ENCODE assay signal across 15 cellular contexts in the genomic region with DNA sequence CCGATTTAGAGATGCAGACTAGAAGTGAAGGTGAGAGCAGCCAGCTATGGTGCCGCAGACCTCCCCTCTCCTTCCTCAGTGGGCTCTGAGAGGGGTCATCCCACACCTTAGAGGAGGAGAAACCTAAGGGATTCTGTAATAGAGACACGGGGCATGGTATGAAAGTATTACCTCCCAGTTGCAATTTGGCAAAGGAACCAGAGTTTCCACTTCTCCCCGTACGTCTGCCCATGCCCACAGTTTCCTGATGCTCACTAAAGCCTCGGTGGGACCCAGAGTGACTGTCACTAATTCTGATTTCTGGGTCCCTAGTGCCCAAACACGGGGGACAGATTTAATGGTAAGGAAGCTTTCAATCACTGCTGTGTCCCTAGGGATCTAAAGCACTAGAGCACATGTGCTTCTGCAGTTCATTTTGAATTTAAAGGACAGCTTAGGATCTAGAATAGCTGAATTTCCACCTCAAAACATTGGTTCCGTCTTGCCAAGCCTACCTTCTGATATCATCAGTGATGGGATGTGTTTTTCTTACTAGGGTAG. TPM values are rescaled to one million over a fixed set of nuclear protein-coding genes. Genes with fewer than 3 reads are reported as not detected.
A peak's percentile ranks its signal among the peaks of the same experiment; 100 is the strongest.
DNase-seq lines count a peak whose midpoint lies in the region; ATAC-seq and TF ChIP-seq lines count a peak whose summit lies in the region.
"Had no signal": no experiment of that assay in that cellular context is flagged by ENCODE, and none has a peak within 500 bp of the region (broad histone marks: within the 10 kb centered on the region; RNA-seq: fewer than 3 reads in every experiment).

No MANE protein-coding gene starts in this region.

- POLR2A ChIA-PET in activated CD4-positive, alpha-beta memory T cell treated with anti-CD3 and anti-CD28 coated beads, Interleukin-2, amount 10 ng/mL, durations not matched to agents 7 days and 5 days (lab: Charles Lee), result interaction anchor here (0.9 to 26.6 kb wide), 10 partner anchors 5 to 698 kb away, joined by 3 to 1110 read pairs (median 60); no protein-coding TSS in a partner anchor
- POLR2A ChIA-PET in RWPE1 (lab: Yijun Ruan, JAX; ENCODE audit: low non-redundant PET), result no interaction called here

- peaks cover 97% of the 10 kb centered on the region for H3K4me1 Mint-ChIP-seq in activated CD4-positive, alpha-beta memory T cell treated with anti-CD3 and anti-CD28 coated beads, Interleukin-2, amount 10 ng/mL, durations not matched to agents 7 days and 5 days
- H3K4me1 Mint-ChIP-seq in immature natural killer cell, result peaks cover 19 to 46% of the 10 kb centered on the region in 2 donors
- H3K4me1 Mint-ChIP-seq in nephron progenitor cell, result peaks cover 47% of the 10 kb centered on the region

- no peaks in the 10 kb centered on the region for H3K9me3 Mint-ChIP-seq in activated CD4-positive, alpha-beta memory T cell treated with anti-CD3 and anti-CD28 coated beads, Interleukin-2, amount 10 ng/mL, durations not matched to agents 7 days and 5 days
- no peaks in the 10 kb centered on the region for H3K9me3 Mint-ChIP-seq in immature natural killer cell
- no peaks in the 10 kb centered on the region for H3K9me3 Mint-ChIP-seq in nephron progenitor cell

- no peak for TF ChIP-seq CTCF in RWPE1 (conservative IDR thresholded peaks at IDR 0.05; ENCODE audit: low read depth)
- TF ChIP-seq CTCF in nephron progenitor cell (IDR thresholded peaks at IDR 0.05), result no peak
- TF ChIP-seq CTCF in gastroesophageal sphincter (IDR thresholded peaks at IDR 0.05), result no peak

- TF ChIP-seq POLR2A in gastroesophageal sphincter (IDR thresholded peaks at IDR 0.05), result no peak

- peaks cover 100% of the 10 kb centered on the region for H3K36me3 Mint-ChIP-seq in activated CD4-positive, alpha-beta memory T cell treated with anti-CD3 and anti-CD28 coated beads, Interleukin-2, amount 10 ng/mL, durations not matched to agents 7 days and 5 days (ENCODE audit: low read depth)
- H3K36me3 Mint-ChIP-seq in immature natural killer cell (peaks cover 22 to 32% (median 31%) of the 10 kb centered on the region in 3 donors), nephron progenitor cell (ENCODE audit: low read depth) (no peaks in the 10 kb centered on the region)

- DNase-seq in stimulated activated CD4-positive, alpha-beta T cell treated with anti-CD3 and anti-CD28 coated beads, Interleukin-4, amount 100 ng/mL, for 24 hours, result peak; percentile 27
- no peak for DNase-seq in stimulated activated CD4-positive, alpha-beta T cell treated with anti-CD3 and anti-CD28 coated beads, Interleukin-4, amount 100 ng/mL, for 1 hour
- DNase-seq in activated CD4-positive, alpha-beta memory T cell treated with anti-CD3 and anti-CD28 coated beads, Interleukin-2, amount 10 ng/mL, durations not matched to agents 7 days and 5 days, result no peak
- DNase-seq in immature natural killer cell (no peak), RWPE1 (ENCODE audit: low spot score) (no peak), nephron progenitor cell (no peak)
- DNase-seq in stimulated activated naive CD4-positive, alpha-beta T cell treated with Interleukin-2 at 50 U/mL for 16 hours (lab: John Stamatoyannopoulos, UW), result no peak
- DNase-seq: brain microvascular endothelial cell, heart right ventricle, mucosa of descending colon, NCI-H1092 treated with DMSO at 0.1 percent for 48 hours, pancreas, PC-9, WERI-Rb-1 had no signal

- no peaks in the 10 kb centered on the region for H3K27me3 Mint-ChIP-seq in activated CD4-positive, alpha-beta memory T cell treated with anti-CD3 and anti-CD28 coated beads, Interleukin-2, amount 10 ng/mL, durations not matched to agents 7 days and 5 days
- H3K27me3 Mint-ChIP-seq in immature natural killer cell (ENCODE audit: low read depth in 3 of 3), result no peaks in the 10 kb centered on the region
- H3K27me3 Mint-ChIP-seq in nephron progenitor cell (ENCODE audit: low read depth, poor library complexity), result peaks cover 6% of the 10 kb centered on the region

- ATAC-seq in gastroesophageal sphincter, result no peak
- ATAC-seq: heart right ventricle, mucosa of descending colon, pancreas had no signal

- no peak overlapping the region for H3K27ac ChIP-seq in RWPE1
- no peak overlapping the region for H3K27ac ChIP-seq in gastroesophageal sphincter
- H3K27ac ChIP-seq: pancreas, PC-9, WERI-Rb-1 had no signal

- H3K36me3 ChIP-seq in gastroesophageal sphincter, result no peaks in the 10 kb centered on the region
- H3K36me3 ChIP-seq: brain microvascular endothelial cell, pancreas, WERI-Rb-1 had no signal

- peak overlapping the region; percentile 97 for H3K27ac Mint-ChIP-seq in activated CD4-positive, alpha-beta memory T cell treated with anti-CD3 and anti-CD28 coated beads, Interleukin-2, amount 10 ng/mL, durations not matched to agents 7 days and 5 days
- H3K27ac Mint-ChIP-seq in immature natural killer cell (peak overlapping the region; percentile 29 to 85 (median 56)), nephron progenitor cell (no peak overlapping the region)

- H3K4me3 ChIP-seq in gastroesophageal sphincter, result no peak overlapping the region
- H3K4me3 ChIP-seq: mucosa of descending colon, pancreas, PC-9 had no signal

- H3K9me3 ChIP-seq in gastroesophageal sphincter, result no peaks in the 10 kb centered on the region
- H3K9me3 ChIP-seq: heart right ventricle, mucosa of descending colon, pancreas had no signal

- no peak for TF ChIP-seq EP300 in gastroesophageal sphincter (IDR thresholded peaks at IDR 0.05)

- H3K27me3 ChIP-seq in gastroesophageal sphincter, result no peaks in the 10 kb centered on the region
- H3K27me3 ChIP-seq: brain microvascular endothelial cell, heart right ventricle, pancreas had no signal

- peak overlapping the region; percentile 69 for H3K4me3 Mint-ChIP-seq in activated CD4-positive, alpha-beta memory T cell treated with anti-CD3 and anti-CD28 coated beads, Interleukin-2, amount 10 ng/mL, durations not matched to agents 7 days and 5 days
- H3K4me3 Mint-ChIP-seq in immature natural killer cell, result no peak overlapping the region
- no peak overlapping the region for H3K4me3 Mint-ChIP-seq in nephron progenitor cell

- CTCF ChIA-PET in activated CD4-positive, alpha-beta memory T cell treated with anti-CD3 and anti-CD28 coated beads, Interleukin-2, amount 10 ng/mL, durations not matched to agents 7 days and 5 days (lab: Charles Lee), result interaction anchor here (1.1 to 4.5 kb wide), 7 partner anchors 11 to 626 kb away, joined by 3 to 28 read pairs (median 5); no protein-coding TSS in a partner anchor
- CTCF ChIA-PET in RWPE1 (lab: Yijun Ruan, JAX), result no interaction called here

- peaks cover 0 to 9% (median 9%) of the 10 kb centered on the region in 3 donors for H3K4me1 ChIP-seq in gastroesophageal sphincter

- WGBS in gastroesophageal sphincter (ENCODE audit: low coverage in 1 of 2), 2 donors, result 78 to 100% methylated on average over 2 to 8 of the region's 8 CpGs

RNA-seq across cellular contexts. Expression of a gene that starts 44.1 kb away (rescaled TPM):
- 100 to 1,000 TPM; 160 to 167 TPM for total RNA-seq in activated CD4-positive, alpha-beta memory T cell treated with anti-CD3 and anti-CD28 coated beads, Interleukin-2, amount 10 ng/mL, durations not matched to agents 7 days and 5 days
- 100 to 1,000 TPM; 602 to 622 (median 602) TPM for polyA plus RNA-seq in immature natural killer cell
- 100 to 1,000 TPM; 123 to 228 (median 171) TPM for total RNA-seq in gastroesophageal sphincter

RNA-seq across cellular contexts. Expression of a gene that starts 53.1 kb away (rescaled TPM):
- total RNA-seq in activated CD4-positive, alpha-beta memory T cell treated with anti-CD3 and anti-CD28 coated beads, Interleukin-2, amount 10 ng/mL, durations not matched to agents 7 days and 5 days, result 10 to 100 TPM; 16.7 to 20.7 TPM
- polyA plus RNA-seq in immature natural killer cell, result 10 to 100 TPM; 16.2 to 37.5 (median 30.8) TPM
- total RNA-seq in gastroesophageal sphincter, result 10 to 100 TPM; 23.8 to 42.0 (median 31.0) TPM
